Comparison of ENCODE assay signal across 8 cellular contexts in genomic region chr7:50534690-50535290, GRCh38. TPM values are rescaled to one million over a fixed set of nuclear protein-coding genes. Genes with fewer than 3 reads are reported as not detected.
DNase-seq lines count a peak whose midpoint lies in the region; ATAC-seq and TF ChIP-seq lines count a peak whose summit lies in the region.

No MANE protein-coding gene starts in this region.

- intact Hi-C loops in lower lobe of right lung (cut with DNase I) = no loop called here

- H3K4me3 Mint-ChIP-seq in type B pancreatic cell = no peak overlapping the region

- H3K4me3 ChIP-seq in foreskin fibroblast (ENCODE audit: low read depth in 1 of 2, low read length in 2 of 2) (no peak overlapping the region), lower lobe of right lung (no peak overlapping the region)

- no peak for TF ChIP-seq CTCF in foreskin fibroblast (IDR thresholded peaks at IDR 0.05; ENCODE audit: low read depth, low read length)
- no peak for TF ChIP-seq CTCF in type B pancreatic cell (conservative IDR thresholded peaks at IDR 0.05)
- TF ChIP-seq CTCF in lower lobe of right lung (IDR thresholded peaks at IDR 0.05) = no peak

- peak; percentile 17 for DNase-seq in stimulated activated CD4-positive, alpha-beta T cell treated with anti-CD3 and anti-CD28 coated beads, Interleukin-1b, Interleukin-23, amount 100 ng/mL, for 48 hours
- no peak for DNase-seq in stimulated activated CD4-positive, alpha-beta T cell treated with anti-CD3 and anti-CD28 coated beads, Interleukin-2, amount 100 ng/mL, for 24 hours
- DNase-seq in SK-MEL-5 (ENCODE audit: low read depth, low spot score) (peak; percentile 56), foreskin fibroblast (peak; percentile 96 to 97), type B pancreatic cell (ENCODE audit: extremely low spot score, unreplicated experiment) (no peak), lower lobe of right lung (no peak)
- no peak for DNase-seq in stimulated activated CD4-positive, alpha-beta T cell treated with anti-CD3 and anti-CD28 coated beads, Interleukin-4, amount 100 ng/mL, for 4 hours

- no peaks in the 10 kb centered on the region for H3K36me3 Mint-ChIP-seq in type B pancreatic cell

- no peaks in the 10 kb centered on the region for H3K36me3 ChIP-seq in lower lobe of right lung

- no peaks in the 10 kb centered on the region for H3K9me3 Mint-ChIP-seq in type B pancreatic cell

- in situ Hi-C loops in SK-MEL-5 (cut with HindIII; ENCODE audit: low pct_unique_long_range_greater_than_20kb, low sequenced_read_pairs) = no loop called here

- H3K27me3 Mint-ChIP-seq in type B pancreatic cell = no peaks in the 10 kb centered on the region

- peaks cover 20% of the 10 kb centered on the region for H3K4me1 Mint-ChIP-seq in type B pancreatic cell (ENCODE audit: unreplicated experiment)

- no peaks in the 10 kb centered on the region for H3K27me3 ChIP-seq in lower lobe of right lung (ENCODE audit: low read depth)

- no peak overlapping the region for H3K27ac ChIP-seq in lower lobe of right lung

- H3K4me1 ChIP-seq in lower lobe of right lung = no peaks in the 10 kb centered on the region

- no peak for ATAC-seq in lower lobe of right lung
- no peak for ATAC-seq in GM19328 (IDR thresholded peaks at IDR 0.05; ENCODE audit: unreplicated experiment)

- peak overlapping the region; percentile 82 for H3K27ac Mint-ChIP-seq in type B pancreatic cell

- no peaks in the 10 kb centered on the region for H3K9me3 ChIP-seq in lower lobe of right lung

RNA-seq across cellular contexts. Expression of gene DDC, which starts 30.4 kb away (rescaled TPM):
- total RNA-seq in SK-MEL-5 (2014; rRNA removed; shearing (Covaris generic)) = not detected in 2 replicates
- not detected in 2 replicates for polyA plus RNA-seq in SK-MEL-5 (2015; cell fraction: cytosol; rRNA removed)
- polyA plus RNA-seq in SK-MEL-5 (2015; cell fraction: nucleus; rRNA removed) = not detected in 2 replicates
- total RNA-seq in type B pancreatic cell (ENCODE audit: low replicate concordance) (29.9 and 71.9 TPM in 2 replicates), lower lobe of right lung (3.0 TPM)

Comparison
In these comparisons a context has a peak if more than half of its experiments do, and no peak if none do; other contexts are left out.
1. DNase-seq: peak in stimulated activated CD4-positive, alpha-beta T cell treated with anti-CD3 and anti-CD28 coated beads, Interleukin-1b, Interleukin-23, amount 100 ng/mL, for 48 hours (single experiment), SK-MEL-5 (single experiment) and foreskin fibroblast (2 of 2); none in stimulated activated CD4-positive, alpha-beta T cell treated with anti-CD3 and anti-CD28 coated beads, Interleukin-2, amount 100 ng/mL, for 24 hours (0 of 2), type B pancreatic cell (single experiment), lower lobe of right lung (single experiment) and stimulated activated CD4-positive, alpha-beta T cell treated with anti-CD3 and anti-CD28 coated beads, Interleukin-4, amount 100 ng/mL, for 4 hours (0 of 2).